Comparison of ENCODE assay signal across 14 cellular contexts in the genomic region with DNA sequence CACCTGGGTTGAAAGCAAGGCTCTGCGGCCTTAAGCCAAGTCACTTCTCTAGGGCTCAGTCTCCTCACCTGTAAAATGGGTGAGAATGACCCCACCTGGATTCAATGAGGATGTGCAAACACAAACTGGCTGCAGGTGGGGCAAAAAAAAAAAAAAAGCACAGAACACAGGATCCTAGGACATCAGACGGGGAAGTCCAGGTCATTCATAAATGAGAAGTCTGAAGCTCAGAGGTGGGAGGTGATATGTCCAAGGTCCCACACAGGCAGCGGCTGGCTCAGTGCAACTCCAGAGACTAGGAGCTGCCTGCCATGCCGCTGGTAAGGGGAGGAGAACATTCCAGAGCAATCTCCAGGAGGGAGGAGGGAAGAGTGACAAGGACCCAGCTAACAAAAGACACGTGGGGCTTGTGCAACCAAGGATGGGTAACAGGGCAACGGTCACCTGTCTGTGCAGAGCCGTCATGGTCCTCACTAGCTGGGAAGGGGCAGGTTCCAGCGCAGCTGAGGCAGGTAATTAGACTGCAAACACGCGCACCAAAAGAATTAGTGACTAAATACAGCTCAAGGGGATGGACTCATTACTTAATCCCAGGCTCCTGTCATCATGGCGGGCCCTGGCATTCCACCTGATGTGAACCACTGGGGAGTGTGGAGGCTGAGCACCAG. TPM values are rescaled to one million over a fixed set of nuclear protein-coding genes. Genes with fewer than 3 reads are reported as not detected.
A peak's percentile ranks its signal among the peaks of the same experiment; 100 is the strongest.
DNase-seq lines count a peak whose midpoint lies in the region; ATAC-seq, FAIRE-seq and TF ChIP-seq lines count a peak whose summit lies in the region.
"Had no signal": no experiment of that assay in that cellular context is flagged by ENCODE, and none has a peak within 500 bp of the region (broad histone marks: within the 10 kb centered on the region; RNA-seq: fewer than 3 reads in every experiment).

No MANE protein-coding gene starts in this region.

- no peak overlapping the region for H3K4me3 ChIP-seq in keratinocyte (ENCODE audit: control insufficient read depth in 2 of 3, extremely low read depth in 1 of 3, insufficient read depth in 2 of 3, low read depth in 1 of 3, low read length in 3 of 3)
- H3K4me3 ChIP-seq: esophagus squamous epithelium, heart right ventricle had no signal

- peaks cover 96% of the 10 kb centered on the region for H3K79me2 ChIP-seq in keratinocyte (ENCODE audit: control insufficient read depth, insufficient read depth, low read length)

- H3K27ac Mint-ChIP-seq in T-helper 17 cell: peak overlapping the region; percentile 88
- peak overlapping the region; percentile 51 for H3K27ac Mint-ChIP-seq in stimulated activated effector memory CD8-positive, alpha-beta T cell treated with anti-CD3 and anti-CD28 coated beads, Interleukin-12 subunit alpha, Interleukin-12 subunit beta, amount 100 ng/mL, for 72 hours
- H3K27ac Mint-ChIP-seq: progenitor cell of endocrine pancreas had no signal

- no peaks in the 10 kb centered on the region for H3K36me3 Mint-ChIP-seq in T-helper 17 cell (ENCODE audit: low read depth)
- peaks cover 22% of the 10 kb centered on the region for H3K36me3 Mint-ChIP-seq in stimulated activated effector memory CD8-positive, alpha-beta T cell treated with anti-CD3 and anti-CD28 coated beads, Interleukin-12 subunit alpha, Interleukin-12 subunit beta, amount 100 ng/mL, for 72 hours

- H3K36me3 ChIP-seq in keratinocyte (ENCODE audit: control insufficient read depth in 2 of 2, extremely low read depth in 1 of 2, insufficient read depth in 2 of 2, low read length in 2 of 2): peaks cover 7 to 26% of the 10 kb centered on the region in 2 experiments
- H3K36me3 ChIP-seq: brain microvascular endothelial cell, esophagus squamous epithelium, heart right ventricle had no signal

- no peaks in the 10 kb centered on the region for H3K9me3 ChIP-seq in T-helper 17 cell (ENCODE audit: control insufficient read depth, low read length, poor library complexity, severe bottlenecking)
- no peaks in the 10 kb centered on the region for H3K9me3 ChIP-seq in keratinocyte (ENCODE audit: control insufficient read depth, low read depth, low read length)
- H3K9me3 ChIP-seq: esophagus squamous epithelium, heart right ventricle had no signal

- H3K27ac ChIP-seq in keratinocyte (ENCODE audit: control insufficient read depth, insufficient read depth, low read length): peak overlapping the region; percentile 93
- H3K27ac ChIP-seq: brain microvascular endothelial cell, esophagus squamous epithelium, heart right ventricle had no signal

- peak; percentile 84 for FAIRE-seq in keratinocyte (lab: Jason Lieb, UNC)

- dilution Hi-C loops in keratinocyte (cut with MboI; ENCODE audit: extremely low pct_ligation_motif_present, low sequenced_read_pairs): no loop called here

- TF ChIP-seq CTCF in keratinocyte (optimal IDR thresholded peaks at IDR 0.05 in 1 of 3, IDR thresholded peaks at IDR 0.05 in 1 of 3, conservative IDR thresholded peaks at IDR 0.05 in 1 of 3; ENCODE audit: extremely low read depth in 1 of 3, insufficient read depth in 2 of 3, low read length in 3 of 3): no peak
- no peak for TF ChIP-seq CTCF in GM13976 (IDR thresholded peaks at IDR 0.05; ENCODE audit: borderline replicate concordance, control extremely low read depth, extremely low read depth, insufficient read depth, missing control alignments)

- peaks cover 5% of the 10 kb centered on the region for H4K20me1 ChIP-seq in keratinocyte (ENCODE audit: control insufficient read depth, extremely low read depth, insufficient read depth, low read length)

- no peak overlapping the region for H2AFZ ChIP-seq in keratinocyte (ENCODE audit: control insufficient read depth, low read length)

- peak overlapping the region; percentile 66 for H3K4me3 Mint-ChIP-seq in T-helper 17 cell
- H3K4me3 Mint-ChIP-seq in stimulated activated effector memory CD8-positive, alpha-beta T cell treated with anti-CD3 and anti-CD28 coated beads, Interleukin-12 subunit alpha, Interleukin-12 subunit beta, amount 100 ng/mL, for 72 hours: no peak overlapping the region

- DNase-seq in Right ventricle myocardium inferior (ENCODE audit: missing footprints): peak; percentile 9
- DNase-seq in Right ventricle myocardium superior: no peak
- no peak for DNase-seq in T-helper 17 cell
- DNase-seq in keratinocyte (ENCODE audit: low read depth, low spot score): no peak
- no peak for DNase-seq in stimulated activated effector memory CD8-positive, alpha-beta T cell treated with anti-CD3 and anti-CD28 coated beads, Interleukin-12 subunit alpha, Interleukin-12 subunit beta, amount 100 ng/mL, for 72 hours (ENCODE audit: low spot score in 2 of 2)
- DNase-seq in T-helper 1 cell: no peak
- DNase-seq in GM13976 (ENCODE audit: low spot score): no peak
- no peak for DNase-seq in DMS79 (lab: John Stamatoyannopoulos, UW)
- DNase-seq: activated gamma-delta T cell treated with Interleukin-2 at 50 U/mL for 16 hours, brain microvascular endothelial cell, esophagus squamous epithelium, heart right ventricle, NCI-H446 had no signal

- H3K9me3 Mint-ChIP-seq in stimulated activated effector memory CD8-positive, alpha-beta T cell treated with anti-CD3 and anti-CD28 coated beads, Interleukin-12 subunit alpha, Interleukin-12 subunit beta, amount 100 ng/mL, for 72 hours: no peaks in the 10 kb centered on the region

- peaks cover 70% of the 10 kb centered on the region for H3K4me1 Mint-ChIP-seq in T-helper 17 cell
- peaks cover 84% of the 10 kb centered on the region for H3K4me1 Mint-ChIP-seq in stimulated activated effector memory CD8-positive, alpha-beta T cell treated with anti-CD3 and anti-CD28 coated beads, Interleukin-12 subunit alpha, Interleukin-12 subunit beta, amount 100 ng/mL, for 72 hours

- peak overlapping the region; percentile 65 for H3K9ac ChIP-seq in keratinocyte (ENCODE audit: control insufficient read depth, extremely low read depth, insufficient read depth, low read length)

- intact Hi-C loops in Right ventricle myocardium inferior (cut with DNase I): no loop called here
- intact Hi-C loops in Right ventricle myocardium superior (cut with DNase I): no loop called here

- peaks cover 79% of the 10 kb centered on the region for H3K4me1 ChIP-seq in keratinocyte (ENCODE audit: control insufficient read depth, extremely low read depth, insufficient read depth, low read length)

- H3K9me1 ChIP-seq in keratinocyte (ENCODE audit: control insufficient read depth, extremely low read depth, insufficient read depth, low read length): peaks cover 10% of the 10 kb centered on the region

- peak overlapping the region; percentile 20 for H3K4me2 ChIP-seq in keratinocyte (ENCODE audit: control insufficient read depth, extremely low read depth, insufficient read depth, low read depth, low read length)

- H3K27me3 Mint-ChIP-seq in T-helper 17 cell: no peaks in the 10 kb centered on the region
- H3K27me3 Mint-ChIP-seq: progenitor cell of endocrine pancreas had no signal

- in situ Hi-C loops in GM13976 (cut with MboI; ENCODE audit: low sequenced_read_pairs, unreplicated experiment): no loop called here

- ATAC-seq in Right ventricle myocardium inferior (no peak), Right ventricle myocardium superior (ENCODE audit: poor library complexity) (no peak), T-helper 17 cell (no peak)
- ATAC-seq in stimulated activated effector memory CD8-positive, alpha-beta T cell treated with anti-CD3 and anti-CD28 coated beads, Interleukin-12 subunit alpha, Interleukin-12 subunit beta, amount 100 ng/mL, for 72 hours: no peak
- ATAC-seq: heart right ventricle had no signal

- H3K27me3 ChIP-seq in keratinocyte (ENCODE audit: control insufficient read depth, extremely low read depth, insufficient read depth, low read length): no peaks in the 10 kb centered on the region
- H3K27me3 ChIP-seq: brain microvascular endothelial cell, esophagus squamous epithelium, heart right ventricle had no signal

RNA-seq across cellular contexts. Expression of a gene that starts 19.5 kb away (rescaled TPM):
- total RNA-seq in Right ventricle myocardium inferior: 5.2 TPM
- 4.4 TPM for total RNA-seq in Right ventricle myocardium superior
- 100 to 1,000 TPM in 1 of 2 donors, 10 to 100 TPM in 1; 99.8 to 119 TPM for total RNA-seq in T-helper 17 cell
- polyA plus RNA-seq in keratinocyte: 55.0 to 61.5 TPM (median 57.9 TPM) in 3 replicates
- 124 TPM for polyA plus RNA-seq in keratinocyte (2011; ENCODE audit: low read depth)
- 43.0 and 79.6 TPM in 2 replicates for polyA plus RNA-seq in keratinocyte (2011; cell fraction: cytosol; rRNA removed)
- 145 and 193 TPM in 2 replicates for polyA plus RNA-seq in keratinocyte (2011; cell fraction: nucleus; rRNA removed)
- polyA plus RNA-seq in keratinocyte (2012; ENCODE audit: low replicate concordance): 72.9 and 75.0 TPM in 2 replicates
- 106 to 194 TPM (median 118 TPM) in 3 replicates for polyA minus RNA-seq in keratinocyte
- polyA minus RNA-seq in keratinocyte (2011; cell fraction: cytosol; rRNA and poly(A)+ RNA removed): 127 TPM
- polyA minus RNA-seq in keratinocyte (2011; cell fraction: nucleus; rRNA and poly(A)+ RNA removed): 82.3 and 144 TPM in 2 replicates

RNA-seq across cellular contexts. Expression of a gene that starts 34.6 kb away (rescaled TPM):
- total RNA-seq in Right ventricle myocardium inferior: 31.2 TPM
- total RNA-seq in Right ventricle myocardium superior: 29.3 TPM
- total RNA-seq in T-helper 17 cell: 1 to 10 TPM; 1.1 to 1.2 TPM
- 38.7 to 91.9 TPM (median 52.7 TPM) in 3 replicates for polyA plus RNA-seq in keratinocyte
- 23.4 TPM for polyA plus RNA-seq in keratinocyte (2011; ENCODE audit: low read depth)
- polyA plus RNA-seq in keratinocyte (2011; cell fraction: cytosol; rRNA removed): 32.0 and 62.6 TPM in 2 replicates
- polyA plus RNA-seq in keratinocyte (2011; cell fraction: nucleus; rRNA removed): 62.5 and 83.1 TPM in 2 replicates
- 44.0 and 48.3 TPM in 2 replicates for polyA plus RNA-seq in keratinocyte (2012; ENCODE audit: low replicate concordance)
- polyA minus RNA-seq in keratinocyte: 48.6 to 89.0 TPM (median 74.9 TPM) in 3 replicates
- 91.9 TPM for polyA minus RNA-seq in keratinocyte (2011; cell fraction: cytosol; rRNA and poly(A)+ RNA removed)
- polyA minus RNA-seq in keratinocyte (2011; cell fraction: nucleus; rRNA and poly(A)+ RNA removed): 65.3 and 76.2 TPM in 2 replicates

Comparison
In these comparisons a context has a peak if more than half of its experiments do, and no peak if none do; other contexts are left out.
1. RNA of a gene that starts 19.5 kb away (total RNA-seq): 99.8 to 119 TPM in T-helper 17 cell; 5.2 TPM in Right ventricle myocardium inferior (single experiment) and 4.4 TPM in Right ventricle myocardium superior (single experiment); every median in the first group is over 10 times any median in the second.
2. RNA of a gene that starts 34.6 kb away (total RNA-seq): 31.2 TPM in Right ventricle myocardium inferior (single experiment) and 29.3 TPM in Right ventricle myocardium superior (single experiment); 1.1 to 1.2 TPM in T-helper 17 cell; every median in the first group is over 10 times any median in the second.